ENCODE assay signal across 2 cellular contexts in genomic region chr22:24128631-24129601, GRCh38.
TF ChIP-seq lines count a peak whose summit lies in the region.

No MANE protein-coding gene starts in this region.

TF ChIP-seq in SK-N-SH, 30 proteins besides CTCF, POLR2A, EP300 and RAD21 (continued from another document):
- TF ChIP-seq ZBTB33 (IDR thresholded peaks at IDR 0.05; ENCODE audit: borderline replicate concordance, low read depth): no peak
- TF ChIP-seq RFX5 (IDR thresholded peaks at IDR 0.05; ENCODE audit: low read length): no peak
- no peak for TF ChIP-seq MEF2A (IDR thresholded peaks at IDR 0.05; ENCODE audit: borderline replicate concordance, low read depth)
- TF ChIP-seq GABPA (IDR thresholded peaks at IDR 0.05; ENCODE audit: low read depth): no peak
- no peak for TF ChIP-seq SMC3 (IDR thresholded peaks at IDR 0.05; ENCODE audit: low read depth, low read length)
- no peak for TF ChIP-seq GATA2 (CRISPR knock-in tag; IDR thresholded peaks at IDR 0.05)

TF ChIP-seq in SK-N-SH treated with all-trans-retinoic acid at 6 μM for 48 hours, 23 proteins besides CTCF, POLR2A, EP300 and RAD21 (continued from another document):
- TF ChIP-seq POU6F1 (CRISPR knock-in tag; IDR thresholded peaks at IDR 0.05; ENCODE audit: borderline replicate concordance, low read depth): no peak
- TF ChIP-seq ZFP30 (CRISPR knock-in tag; IDR thresholded peaks at IDR 0.05): no peak
